ENCODE assay signal across 8 cellular contexts in the genomic region with DNA sequence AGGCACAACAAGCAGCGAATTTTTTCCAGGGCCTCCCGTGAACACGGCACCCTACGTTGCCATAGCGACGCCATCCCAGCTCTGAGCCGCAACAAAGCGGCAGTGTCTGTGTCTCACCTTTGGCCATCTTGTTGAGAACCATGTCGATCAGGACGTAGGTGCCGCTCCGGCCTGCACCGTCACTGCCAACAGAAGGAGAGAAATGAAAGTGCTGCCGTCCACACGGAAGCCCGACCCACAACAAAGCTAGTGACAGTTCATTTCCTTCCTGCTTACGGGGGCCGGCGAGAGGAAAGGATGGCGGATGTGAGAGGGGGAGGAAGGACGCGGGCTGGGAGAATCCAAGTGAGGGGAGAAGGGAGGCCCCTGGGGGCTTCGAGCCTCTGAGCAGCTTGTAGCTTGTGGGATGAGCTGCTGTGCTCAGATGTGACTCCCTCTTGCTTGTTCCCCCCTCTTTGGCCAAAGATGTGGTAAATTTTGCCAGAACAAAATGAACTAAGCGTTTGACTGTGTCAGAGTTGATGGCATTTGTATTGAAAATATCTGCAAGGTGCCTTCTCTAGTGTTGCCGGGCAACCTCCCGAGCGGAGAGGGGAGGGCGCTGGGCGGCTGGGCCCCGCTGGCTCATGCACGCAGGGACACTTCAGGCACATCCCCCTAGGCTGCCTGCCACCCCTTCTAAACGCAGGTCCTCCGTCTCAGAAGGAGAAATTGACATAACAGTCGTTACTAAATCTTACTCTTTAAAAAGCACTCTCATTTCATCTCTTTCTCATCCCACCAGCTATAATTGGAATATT.
A peak's percentile ranks its signal among the peaks of the same experiment; 100 is the strongest.
DNase-seq lines count a peak whose midpoint lies in the region; ATAC-seq and TF ChIP-seq lines count a peak whose summit lies in the region.

No MANE protein-coding gene starts in this region.

- H3K4me3 ChIP-seq in GM08714 (ENCODE audit: low read length) (peak overlapping the region; percentile 44; the same call in 1 of the 2 replicates), adrenal gland (peak overlapping the region; percentile 19 to 67 (median 32)), retinal pigment epithelial cell (ENCODE audit: low read length) (peak overlapping the region; percentile 45), aorta (ENCODE audit: low read length in 2 of 2) (peak overlapping the region in 1 of 2 donors; percentile 17)

- intact Hi-C loops in adrenal gland (cut with DNase I) (no loop called here), aorta (cut with DNase I) (no loop called here)

- ATAC-seq in HG03045 (IDR thresholded peaks at IDR 0.05; ENCODE audit: unreplicated experiment) (peak; percentile 63), aorta (ENCODE audit: low FRiP score) (peak; percentile 69)

- TF ChIP-seq POLR2A in adrenal gland (IDR thresholded peaks at IDR 0.05) = no peak

- DNase-seq in adrenal gland (peak; percentile 29 to 82 (median 42)), hepatic stellate cell (ENCODE audit: low spot score) (peak; percentile 43), retinal pigment epithelial cell (ENCODE audit: low read depth) (no peak), aorta (peak; percentile 60 to 78), SIG-M5 treated with dmso at 0.1 percent for 504 hours (lab: John Stamatoyannopoulos, UW; ENCODE audit: unreplicated experiment) (no peak)

- peak overlapping the region in 2 of 5 donors; percentile 50 to 60 for H3K27ac ChIP-seq in adrenal gland
- no peak overlapping the region for H3K27ac ChIP-seq in aorta (ENCODE audit: low read depth in 1 of 2, low read length in 2 of 2)

- TF ChIP-seq CTCF in adrenal gland (IDR thresholded peaks at IDR 0.05) (no peak), retinal pigment epithelial cell (conservative IDR thresholded peaks at IDR 0.05; ENCODE audit: low read depth, low read length) (no peak)

- H3K36me3 ChIP-seq in adrenal gland (replicated peaks in 1 of 2) (no peaks in the 10 kb centered on the region), aorta (ENCODE audit: control insufficient read depth in 1 of 2, insufficient read depth in 2 of 2, low read length in 1 of 2) (no peaks in the 10 kb centered on the region)

- H3K9me3 ChIP-seq in adrenal gland (replicated peaks in 1 of 3) (no peaks in the 10 kb centered on the region), aorta (ENCODE audit: control insufficient read depth, low read length) (no peaks in the 10 kb centered on the region)

- no peaks in the 10 kb centered on the region for H3K4me1 ChIP-seq in adrenal gland (replicated peaks in 1 of 2)
- H3K4me1 ChIP-seq in aorta (ENCODE audit: control insufficient read depth in 1 of 2, insufficient read depth in 2 of 2, low read length in 2 of 2) = no peaks in the 10 kb centered on the region

- WGBS in adrenal gland, 4 donors = 5 to 16% (median 9%) methylated on average over 31 to 34 of the region's 34 CpGs
- 3 to 6% methylated on average over 31 to 34 of the region's 34 CpGs for WGBS in aorta, 2 donors

- no peaks in the 10 kb centered on the region for H3K27me3 ChIP-seq in adrenal gland
- peaks cover 0 to 2% of the 10 kb centered on the region in 2 donors for H3K27me3 ChIP-seq in aorta (ENCODE audit: control insufficient read depth in 1 of 2, insufficient read depth in 2 of 2, low read length in 1 of 2)

TF ChIP-seq in PFSK-1, 5 proteins besides CTCF, POLR2A, EP300 and RAD21:
- peak; percentile 81; the same call in 1 of the 2 replicates for TF ChIP-seq SIN3A (IDR thresholded peaks at IDR 0.05; ENCODE audit: borderline replicate concordance, insufficient read depth, low read length)
- TF ChIP-seq, protein P1, sequence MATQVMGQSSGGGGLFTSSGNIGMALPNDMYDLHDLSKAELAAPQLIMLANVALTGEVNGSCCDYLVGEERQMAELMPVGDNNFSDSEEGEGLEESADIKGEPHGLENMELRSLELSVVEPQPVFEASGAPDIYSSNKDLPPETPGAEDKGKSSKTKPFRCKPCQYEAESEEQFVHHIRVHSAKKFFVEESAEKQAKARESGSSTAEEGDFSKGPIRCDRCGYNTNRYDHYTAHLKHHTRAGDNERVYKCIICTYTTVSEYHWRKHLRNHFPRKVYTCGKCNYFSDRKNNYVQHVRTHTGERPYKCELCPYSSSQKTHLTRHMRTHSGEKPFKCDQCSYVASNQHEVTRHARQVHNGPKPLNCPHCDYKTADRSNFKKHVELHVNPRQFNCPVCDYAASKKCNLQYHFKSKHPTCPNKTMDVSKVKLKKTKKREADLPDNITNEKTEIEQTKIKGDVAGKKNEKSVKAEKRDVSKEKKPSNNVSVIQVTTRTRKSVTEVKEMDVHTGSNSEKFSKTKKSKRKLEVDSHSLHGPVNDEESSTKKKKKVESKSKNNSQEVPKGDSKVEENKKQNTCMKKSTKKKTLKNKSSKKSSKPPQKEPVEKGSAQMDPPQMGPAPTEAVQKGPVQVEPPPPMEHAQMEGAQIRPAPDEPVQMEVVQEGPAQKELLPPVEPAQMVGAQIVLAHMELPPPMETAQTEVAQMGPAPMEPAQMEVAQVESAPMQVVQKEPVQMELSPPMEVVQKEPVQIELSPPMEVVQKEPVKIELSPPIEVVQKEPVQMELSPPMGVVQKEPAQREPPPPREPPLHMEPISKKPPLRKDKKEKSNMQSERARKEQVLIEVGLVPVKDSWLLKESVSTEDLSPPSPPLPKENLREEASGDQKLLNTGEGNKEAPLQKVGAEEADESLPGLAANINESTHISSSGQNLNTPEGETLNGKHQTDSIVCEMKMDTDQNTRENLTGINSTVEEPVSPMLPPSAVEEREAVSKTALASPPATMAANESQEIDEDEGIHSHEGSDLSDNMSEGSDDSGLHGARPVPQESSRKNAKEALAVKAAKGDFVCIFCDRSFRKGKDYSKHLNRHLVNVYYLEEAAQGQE (IDR thresholded peaks at IDR 0.05; ENCODE audit: insufficient read depth in 1 of 2, low read depth in 2 of 2, low read length in 2 of 2) = no peak; a peak in 1 of 4 replicates
- peak; percentile 93 for TF ChIP-seq FOXP2 (optimal IDR thresholded peaks at IDR 0.05; ENCODE audit: borderline replicate concordance, extremely low read depth, extremely low read length, insufficient read depth)
TF ChIP-seq in PFSK-1: peak in this region for 2.

Comparison
In these comparisons a context has a peak if more than half of its experiments do, and no peak if none do; other contexts are left out.
1. DNase-seq: peak in adrenal gland (7 of 7), hepatic stellate cell (single experiment) and aorta (2 of 2); none in retinal pigment epithelial cell (single experiment) and SIG-M5 treated with dmso at 0.1 percent for 504 hours (single experiment).